Comparison of ENCODE assay signal across 14 cellular contexts in genomic region chr6:114313816-114314215, GRCh38. TPM values are rescaled to one million over a fixed set of nuclear protein-coding genes. Genes with fewer than 3 reads are reported as not detected.
"Had no signal": no experiment of that assay in that cellular context is flagged by ENCODE, and none has a peak within 500 bp of the region (broad histone marks: within the 10 kb centered on the region; RNA-seq: fewer than 3 reads in every experiment).

No MANE protein-coding gene starts in this region.

RNA-seq across cellular contexts. Expression of gene HS3ST5, which starts 29.0 kb away (rescaled TPM):
- total RNA-seq: activated B cell treated with CpG ODN at 0.5 μM for 24 hours; activated CD4-positive, alpha-beta memory T cell treated with anti-CD3 and anti-CD28 coated beads for 36 hours; activated CD4-positive, alpha-beta memory T cell treated with anti-CD3 and anti-CD28 coated beads, Interleukin-2, amount 10 ng/mL, durations not matched to agents 7 days and 5 days; activated CD4-positive, alpha-beta T cell treated with anti-CD3 and anti-CD28 coated beads for 36 hours; activated CD4-positive, alpha-beta T cell treated with anti-CD3 and anti-CD28 coated beads, Interleukin-2, amount 10 ng/mL, durations not matched to agents 24 days and 14 days; activated CD4-positive, alpha-beta T cell treated with anti-CD3 and anti-CD28 coated beads, Interleukin-2, amount 10 ng/mL, durations not matched to agents 7 days and 5 days; activated CD8-positive, alpha-beta memory T cell treated with anti-CD3 and anti-CD28 coated beads for 36 hours; activated CD8-positive, alpha-beta memory T cell treated with anti-CD3 and anti-CD28 coated beads, Interleukin-2, amount 10 ng/mL, durations not matched to agents 7 days and 5 days; activated CD8-positive, alpha-beta T cell treated with anti-CD3 and anti-CD28 coated beads for 36 hours; activated CD8-positive, alpha-beta T cell treated with anti-CD3 and anti-CD28 coated beads, Interleukin-2, amount 10 ng/mL, durations not matched to agents 7 days and 5 days; T-cell; T-helper 1 cell treated with Interleukin-12 subunit alpha and Interleukin-12 subunit beta and Interleukin-4 antibody, amounts not matched to agents 30 ng/mL and 1 ng/mL, for 36 hours; T-helper 17 cell; T-helper 2 cell treated with Interferon-gamma antibody and Interleukin-4, amounts not matched to agents 100 ng/mL and 5 ng/mL, for 36 hours had no signal
